Comparison of ENCODE assay signal across 8 cellular contexts in genomic region chr10:80079312-80079613, GRCh38. TPM values are rescaled to one million over a fixed set of nuclear protein-coding genes. Genes with fewer than 3 reads are reported as not detected.
DNase-seq lines count a peak whose midpoint lies in the region; ATAC-seq and TF ChIP-seq lines count a peak whose summit lies in the region.

No MANE protein-coding gene starts in this region.

- no peak for TF ChIP-seq POLR2A in right lobe of liver (IDR thresholded peaks at IDR 0.05)

- no peaks in the 10 kb centered on the region for H3K27me3 Mint-ChIP-seq in activated CD8-positive, alpha-beta memory T cell treated with anti-CD3 and anti-CD28 coated beads, Interleukin-2, amount 10 ng/mL, durations not matched to agents 7 days and 5 days

- CTCF ChIA-PET in activated CD8-positive, alpha-beta memory T cell treated with anti-CD3 and anti-CD28 coated beads, Interleukin-2, amount 10 ng/mL, durations not matched to agents 7 days and 5 days (lab: Charles Lee) = interaction anchor here (0.8 to 4.0 kb wide), 7 partner anchors 10 to 65 kb away, joined by 3 to 12 read pairs (median 6); no protein-coding TSS in a partner anchor

- H3K4me3 Mint-ChIP-seq in activated CD8-positive, alpha-beta memory T cell treated with anti-CD3 and anti-CD28 coated beads, Interleukin-2, amount 10 ng/mL, durations not matched to agents 7 days and 5 days = peak overlapping the region; percentile 98

- H3K27ac Mint-ChIP-seq in activated CD8-positive, alpha-beta memory T cell treated with anti-CD3 and anti-CD28 coated beads, Interleukin-2, amount 10 ng/mL, durations not matched to agents 7 days and 5 days = peak overlapping the region; percentile 95

- H3K4me1 ChIP-seq in right lobe of liver (peaks cover 0 to 7% (median 4%) of the 10 kb centered on the region in 4 donors), tibial artery (peaks cover 0 to 16% (median 8%) of the 10 kb centered on the region in 4 donors)

- intact Hi-C loops in right lobe of liver (cut with DNase I) (no loop called here), tibial artery (cut with DNase I; ENCODE audit: low total_unique reads) (no loop called here)

- TF ChIP-seq CTCF in astrocyte of the cerebellum (IDR thresholded peaks at IDR 0.05; ENCODE audit: low read depth, low read length, missing control alignments) (no peak), right lobe of liver (IDR thresholded peaks at IDR 0.05) (no peak), tibial artery (IDR thresholded peaks at IDR 0.05) (no peak), GM13977 (IDR thresholded peaks at IDR 0.05; ENCODE audit: extremely low read depth, insufficient read depth, missing control alignments) (no peak)

- no peaks in the 10 kb centered on the region for H3K9me3 Mint-ChIP-seq in activated CD8-positive, alpha-beta memory T cell treated with anti-CD3 and anti-CD28 coated beads, Interleukin-2, amount 10 ng/mL, durations not matched to agents 7 days and 5 days (ENCODE audit: low read depth)

- peak overlapping the region; percentile 71 for H3K4me3 ChIP-seq in astrocyte of the cerebellum (ENCODE audit: low read depth, low read length)
- peak overlapping the region; percentile 71 to 77 (median 71) for H3K4me3 ChIP-seq in right lobe of liver
- peak overlapping the region; percentile 88 to 89 for H3K4me3 ChIP-seq in tibial artery

- DNase-seq in activated CD8-positive, alpha-beta memory T cell treated with anti-CD3 and anti-CD28 coated beads, Interleukin-2, amount 10 ng/mL, durations not matched to agents 7 days and 5 days = no peak
- no peak for DNase-seq in activated CD8-positive, alpha-beta memory T cell treated with anti-CD3 and anti-CD28 coated beads, Interleukin-2, amount 50 U/mL, for 4 hours
- DNase-seq in astrocyte of the cerebellum (ENCODE audit: low read depth) (no peak), right lobe of liver (no peak), tibial artery (no peak), GM13977 (ENCODE audit: low spot score) (no peak), anterior cingulate cortex (lab: John Stamatoyannopoulos, UW) (no peak)

- no peak for ATAC-seq in activated CD8-positive, alpha-beta memory T cell treated with anti-CD3 and anti-CD28 coated beads, Interleukin-2, amount 10 ng/mL, durations not matched to agents 7 days and 5 days
- no peak for ATAC-seq in right lobe of liver
- ATAC-seq in GM21528 (IDR thresholded peaks at IDR 0.05; ENCODE audit: low FRiP score, unreplicated experiment) = no peak

- H3K36me3 ChIP-seq in right lobe of liver = no peaks in the 10 kb centered on the region
- H3K36me3 ChIP-seq in tibial artery = peaks cover 9 to 19% (median 12%) of the 10 kb centered on the region in 3 donors

- peak overlapping the region; percentile 69 to 92 (median 84) for H3K27ac ChIP-seq in right lobe of liver
- peak overlapping the region; percentile 96 for H3K27ac ChIP-seq in tibial artery

- H3K27me3 ChIP-seq in right lobe of liver (no peaks in the 10 kb centered on the region), tibial artery (no peaks in the 10 kb centered on the region)

- WGBS in right lobe of liver (ENCODE audit: insufficient coverage, low coverage, low lambda C conversion rate, missing lambda C conversion rate) = 4% methylated on average over 8 of the region's 8 CpGs

- H3K36me3 Mint-ChIP-seq in activated CD8-positive, alpha-beta memory T cell treated with anti-CD3 and anti-CD28 coated beads, Interleukin-2, amount 10 ng/mL, durations not matched to agents 7 days and 5 days = peaks cover 3% of the 10 kb centered on the region

- no peaks in the 10 kb centered on the region for H3K9me3 ChIP-seq in right lobe of liver
- no peaks in the 10 kb centered on the region for H3K9me3 ChIP-seq in tibial artery

- peaks cover 24% of the 10 kb centered on the region for H3K4me1 Mint-ChIP-seq in activated CD8-positive, alpha-beta memory T cell treated with anti-CD3 and anti-CD28 coated beads, Interleukin-2, amount 10 ng/mL, durations not matched to agents 7 days and 5 days

- in situ Hi-C loops in astrocyte of the cerebellum (cut with HindIII; ENCODE audit: low sequenced_read_pairs) = no loop called here
- in situ Hi-C loops in GM13977 (cut with MboI; ENCODE audit: low pct_unique_long_range_greater_than_20kb, low sequenced_read_pairs, unreplicated experiment) = no loop called here

RNA-seq across cellular contexts. Expression of gene TMEM254, which starts 0.8 kb away (rescaled TPM):
- 10 to 100 TPM; 12.4 to 13.9 TPM for total RNA-seq in activated CD8-positive, alpha-beta memory T cell treated with anti-CD3 and anti-CD28 coated beads, Interleukin-2, amount 10 ng/mL, durations not matched to agents 7 days and 5 days
- total RNA-seq in right lobe of liver = 10 to 100 TPM; 18.1 to 33.7 (median 30.8) TPM

RNA-seq across cellular contexts. Expression of gene PLAC9, which starts 53.3 kb away (rescaled TPM):
- not detected for total RNA-seq in activated CD8-positive, alpha-beta memory T cell treated with anti-CD3 and anti-CD28 coated beads, Interleukin-2, amount 10 ng/mL, durations not matched to agents 7 days and 5 days
- total RNA-seq in right lobe of liver = 1 to 10 TPM in 4 of 6 experiments, under 1 TPM in 1, not detected in 1; 0.78 to 3.9 (median 2.2) TPM
